Comparison of ENCODE assay signal across 8 cellular contexts in genomic region chr20:24955045-24955444, GRCh38. TPM values are rescaled to one million over a fixed set of nuclear protein-coding genes. Genes with fewer than 3 reads are reported as not detected.
DNase-seq lines count a peak whose midpoint lies in the region; ATAC-seq lines count a peak whose summit lies in the region.
"Had no signal": no experiment of that assay in that cellular context is flagged by ENCODE, and none has a peak within 500 bp of the region (broad histone marks: within the 10 kb centered on the region; RNA-seq: fewer than 3 reads in every experiment).

No MANE protein-coding gene starts in this region.

- no peaks in the 10 kb centered on the region for H3K36me3 ChIP-seq in Karpas-422 (ENCODE audit: insufficient read depth, low read length)

- no peak overlapping the region for H3K27ac ChIP-seq in Karpas-422 (ENCODE audit: low read length)

- H3K9ac ChIP-seq in Karpas-422 (ENCODE audit: low read length), result no peak overlapping the region

- no peaks in the 10 kb centered on the region for H3K4me1 ChIP-seq in Karpas-422 (ENCODE audit: low read length)

- H2AFZ ChIP-seq in Karpas-422 (ENCODE audit: low read length), result no peak overlapping the region

- H3K9me3 ChIP-seq in Karpas-422 (ENCODE audit: low read length), result no peaks in the 10 kb centered on the region

- H3K4me2 ChIP-seq in Karpas-422 (ENCODE audit: low read depth, low read length, poor library complexity, severe bottlenecking), result no peak overlapping the region

- intact Hi-C loops in left colon (cut with DNase I, micrococcal nuclease), result no loop called here

- H3K4me3 ChIP-seq in Karpas-422 (ENCODE audit: low read length), result no peak overlapping the region

- H4K20me1 ChIP-seq in Karpas-422 (ENCODE audit: insufficient read depth, low read depth, low read length), result no peaks in the 10 kb centered on the region

- peak; percentile 87 for ATAC-seq in GM18867 (IDR thresholded peaks at IDR 0.05; ENCODE audit: unreplicated experiment)
- peak; percentile 92 for ATAC-seq in GM21786 (IDR thresholded peaks at IDR 0.05; ENCODE audit: unreplicated experiment)
- no peak for ATAC-seq in left colon

- no peaks in the 10 kb centered on the region for H3K27me3 ChIP-seq in Karpas-422 (ENCODE audit: low read length)

- no peaks in the 10 kb centered on the region for H3K9me2 ChIP-seq in Karpas-422 (replicated peaks; ENCODE audit: insufficient read depth, low read length)

- DNase-seq in Karpas-422 (peak; percentile 46), mucosa of gallbladder (ENCODE audit: low spot score) (peak; percentile 9), LoVo (ENCODE audit: low spot score) (no peak), left colon (no peak), NCI-H2227 treated with DMSO at 0.1 percent for 48 hours (lab: John Stamatoyannopoulos, UW) (no peak)

- H3K79me2 ChIP-seq in Karpas-422 (ENCODE audit: low read length), result no peaks in the 10 kb centered on the region

RNA-seq across cellular contexts. Expression of gene CST7, which starts 6.0 kb away (rescaled TPM):
- not detected in 2 replicates for total RNA-seq in Karpas-422 (2014; rRNA removed; shearing (Covaris generic); ENCODE audit: low replicate concordance)
- total RNA-seq in mucosa of gallbladder, result 4.3 TPM
- total RNA-seq in left colon, result 1 to 10 TPM in 1 of 2 donors, under 1 TPM in 1; 0.85 to 1.8 TPM
- total RNA-seq: glomerular endothelial cell had no signal

RNA-seq across cellular contexts. Expression of gene APMAP, which starts 37.5 kb away (rescaled TPM):
- 35.6 and 41.5 TPM in 2 replicates for total RNA-seq in Karpas-422 (2014; rRNA removed; shearing (Covaris generic); ENCODE audit: low replicate concordance)
- total RNA-seq in mucosa of gallbladder (68.8 TPM), left colon (10 to 100 TPM; 44.5 to 53.4 TPM)

Comparison
In these comparisons a context has a peak if more than half of its experiments do, and no peak if none do; other contexts are left out.
1. DNase-seq: peak in Karpas-422 (single experiment) and mucosa of gallbladder (single experiment); none in LoVo (single experiment), left colon (0 of 2) and NCI-H2227 treated with DMSO at 0.1 percent for 48 hours (single experiment).